Comparison of ENCODE assay signal across 19 cellular contexts in the genomic region with DNA sequence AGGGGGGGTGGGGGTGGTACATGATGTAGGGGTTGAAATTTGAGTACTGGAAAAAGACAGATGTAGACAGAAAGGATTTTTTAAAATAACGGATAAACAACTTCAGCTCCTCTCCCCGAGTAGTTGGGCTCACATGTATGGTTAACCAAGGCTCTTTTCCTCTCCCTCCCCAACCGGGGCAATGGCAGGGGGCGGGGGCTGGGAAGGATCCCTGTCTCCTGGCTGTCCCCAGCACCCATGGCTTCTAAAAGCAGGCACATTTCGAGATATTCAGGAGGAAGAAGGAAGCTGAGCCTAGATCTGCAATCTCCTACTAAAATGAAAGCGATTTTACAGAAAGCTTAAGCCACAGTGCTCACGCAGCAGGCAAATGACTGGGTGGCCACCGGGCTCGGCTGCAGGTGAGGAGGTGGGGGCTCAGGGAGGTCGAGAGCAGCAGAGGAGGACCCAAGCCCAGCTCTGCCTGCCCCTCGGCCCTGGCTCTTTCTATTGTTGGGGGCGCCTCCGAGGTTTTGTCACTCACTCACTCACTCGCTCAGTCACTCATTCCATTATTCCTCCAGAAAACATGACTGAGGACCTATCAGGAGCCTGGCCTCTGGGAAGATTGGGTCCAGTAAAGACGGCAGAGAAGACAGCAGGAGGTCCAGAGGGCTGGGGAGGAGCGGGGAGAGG.
DNase-seq lines count a peak whose midpoint lies in the region; ATAC-seq, FAIRE-seq and TF ChIP-seq lines count a peak whose summit lies in the region.
"Had no signal": no experiment of that assay in that cellular context is flagged by ENCODE, and none has a peak within 500 bp of the region (broad histone marks: within the 10 kb centered on the region; RNA-seq: fewer than 3 reads in every experiment).

No MANE protein-coding gene starts in this region.

- no peak for TF ChIP-seq CTCF in K562 (IDR thresholded peaks at IDR 0.05 in 2 of 3, conservative IDR thresholded peaks at IDR 0.05 in 1 of 3; ENCODE audit: insufficient read depth in 2 of 3, low read depth in 1 of 3, low read length in 3 of 3)
- no peak for TF ChIP-seq CTCF in upper lobe of left lung (IDR thresholded peaks at IDR 0.05)

- H3K4me3 Mint-ChIP-seq in activated T-cell treated with anti-CD3 and anti-CD28 coated beads, Interleukin-2, amount 50 U/mL, for 24 hours, result no peak overlapping the region

- peak overlapping the region in 1 of 2 experiments; percentile 39; a peak in 2 of 4 replicates for H3K9ac ChIP-seq in K562 (ENCODE audit: insufficient read depth in 1 of 2, low read depth in 2 of 2, low read length in 2 of 2)

- H3K27ac ChIP-seq in K562 (ENCODE audit: extremely low read depth, low read depth, low read length) (no peak overlapping the region), upper lobe of left lung (no peak overlapping the region)
- H3K27ac ChIP-seq: RWPE1 had no signal

- H3K4me1 Mint-ChIP-seq in activated T-cell treated with anti-CD3 and anti-CD28 coated beads, Interleukin-2, amount 50 U/mL, for 24 hours (ENCODE audit: low read depth), result no peaks in the 10 kb centered on the region

- no peaks in the 10 kb centered on the region for H3K36me3 Mint-ChIP-seq in activated T-cell treated with anti-CD3 and anti-CD28 coated beads, Interleukin-2, amount 50 U/mL, for 24 hours (ENCODE audit: low read depth)

- no TSS peak for BruUV-seq in K562 (replicated peaks; lab: Mats Ljungman, UMichigan)

- H3K36me3 ChIP-seq in K562 (ENCODE audit: control insufficient read depth, insufficient read depth, low read length), result no peaks in the 10 kb centered on the region
- no peaks in the 10 kb centered on the region for H3K36me3 ChIP-seq in upper lobe of left lung

- H3K4me2 ChIP-seq in K562 (ENCODE audit: insufficient read depth, low read length), result no peak overlapping the region

- TF ChIP-seq POLR2A in K562 (conservative IDR thresholded peaks at IDR 0.05), result no peak
- TF ChIP-seq POLR2A in upper lobe of left lung (IDR thresholded peaks at IDR 0.05), result no peak

- no peaks in the 10 kb centered on the region for H3K9me3 ChIP-seq in K562 (replicated peaks; ENCODE audit: control insufficient read depth, insufficient read depth, low read depth, low read length)
- H3K9me3 ChIP-seq in upper lobe of left lung, result no peaks in the 10 kb centered on the region

- H3K9me3 Mint-ChIP-seq in activated T-cell treated with anti-CD3 and anti-CD28 coated beads, Interleukin-2, amount 50 U/mL, for 24 hours, result no peaks in the 10 kb centered on the region

- 0 out of 2 replicates have a peak overlapping the region, but pooled peaks have one; percentile 5 for H2AFZ ChIP-seq in K562 (ENCODE audit: low read depth, low read length)

- H3K4me3 ChIP-seq in K562, result no peak overlapping the region
- no peak overlapping the region for H3K4me3 ChIP-seq in upper lobe of left lung

- peaks cover 0 to 24% of the 10 kb centered on the region in 2 experiments; a peak in 3 of 5 replicates for H3K27me3 ChIP-seq in K562 (ENCODE audit: control insufficient read depth in 2 of 2, insufficient read depth in 2 of 2, low read length in 2 of 2)
- no peaks in the 10 kb centered on the region for H3K27me3 ChIP-seq in upper lobe of left lung

- no peaks in the 10 kb centered on the region for H3K79me2 ChIP-seq in K562 (ENCODE audit: control insufficient read depth, insufficient read depth, low read length)

- in situ Hi-C loops in K562 (cut with MboI), result loop anchor here (25.0 kb wide), 1 partner anchor 1372 kb away; no protein-coding TSS in a partner anchor

- no peak for ATAC-seq in K562
- ATAC-seq in upper lobe of left lung (ENCODE audit: low FRiP score in 2 of 2), result no peak
- ATAC-seq in HG03521 (IDR thresholded peaks at IDR 0.05; ENCODE audit: unreplicated experiment), result no peak
- no peak for ATAC-seq in HG02840 (IDR thresholded peaks at IDR 0.05; ENCODE audit: low FRiP score, unreplicated experiment)
- ATAC-seq: PC-3 had no signal

- WGBS in K562 (ENCODE audit: insufficient coverage, low coverage, missing lambda C conversion rate), result 2% methylated on average over 15 of the region's 16 CpGs
- WGBS in upper lobe of left lung, 2 donors, result 60 to 71% methylated on average over 16 of the region's 16 CpGs

- H3K27me3 Mint-ChIP-seq in activated T-cell treated with anti-CD3 and anti-CD28 coated beads, Interleukin-2, amount 50 U/mL, for 24 hours, result peaks cover 4% of the 10 kb centered on the region

- CTCF ChIA-PET in K562 (lab: Yijun Ruan, JAX; ENCODE audit: low intra/inter-chr PET ratio), result no interaction called here

- POLR2A ChIA-PET in K562 (lab: Yijun Ruan, JAX), result interaction anchor here (0.6 to 1.2 kb wide), 3 partner anchors 128 to 1009 kb away, joined by 3 to 4 read pairs (median 3); no protein-coding TSS in a partner anchor

- intact Hi-C loops in K562 (cut with micrococcal nuclease), result no loop called here

- H3K27ac Mint-ChIP-seq in activated T-cell treated with anti-CD3 and anti-CD28 coated beads, Interleukin-2, amount 50 U/mL, for 24 hours, result no peak overlapping the region

- FAIRE-seq in K562 (lab: Jason Lieb, UNC), result no peak
- FAIRE-seq: GM12892 had no signal

- no peaks in the 10 kb centered on the region for H3K9me1 ChIP-seq in K562 (ENCODE audit: control insufficient read depth, insufficient read depth, low read length)

- TF ChIP-seq RAD21 in K562 (CRISPR knock-in tag; conservative IDR thresholded peaks at IDR 0.05 in 1 of 2, IDR thresholded peaks at IDR 0.05 in 1 of 2), result no peak

- TF ChIP-seq EP300 in K562 (IDR thresholded peaks at IDR 0.05; ENCODE audit: low read length) (no peak), upper lobe of left lung (IDR thresholded peaks at IDR 0.05) (no peak)

- H4K20me1 ChIP-seq in K562 (replicated peaks; ENCODE audit: control insufficient read depth, insufficient read depth, low read length), result no peaks in the 10 kb centered on the region

- H3K4me1 ChIP-seq in K562 (replicated peaks in 1 of 2; ENCODE audit: control insufficient read depth in 2 of 2, insufficient read depth in 2 of 2, low read length in 2 of 2) (no peaks in the 10 kb centered on the region; a peak in 3 of 5 replicates), upper lobe of left lung (no peaks in the 10 kb centered on the region)

- DNase-seq in activated T-cell treated with anti-CD3 and anti-CD28 coated beads, Interleukin-2, amount 50 U/mL, for 24 hours, result peak; percentile 5
- no peak for DNase-seq in activated T-cell treated with anti-CD3 and anti-CD28 coated beads, Interleukin-2, amount 50 U/mL, for 1 hour
- DNase-seq in K562 (ENCODE audit: extremely low read depth in 1 of 4, low spot score in 3 of 4) (no peak), mesenteric fat pad (ENCODE audit: low spot score) (peak; percentile 68), upper lobe of left lung (peak; percentile 3 to 41)
- no peak for DNase-seq in stimulated activated CD4-positive, alpha-beta T cell treated with anti-CD3 and anti-CD28 coated beads, Interleukin-4, amount 100 ng/mL, for 4 hours
- DNase-seq: C1 segment of cervical spinal cord, DMS 273 treated with DMSO at 0.1 percent for 48 hours, HCEC 1CT, KBM-7, NCI-H1417 treated with DMSO at 0.1 percent for 48 hours, NCI-H1930, NCI-H2171, NCI-H774, PC-3 had no signal

TF ChIP-seq in K562, 482 proteins besides CTCF, POLR2A, EP300 and RAD21:
- TF ChIP-seq ZKSCAN1 (IDR thresholded peaks at IDR 0.05; ENCODE audit: low read depth, low read length) (no peak), FOXP1 (CRISPR knock-in tag; IDR thresholded peaks at IDR 0.05) (no peak), TAF15 (IDR thresholded peaks at IDR 0.05; ENCODE audit: low read depth, low read length) (no peak), SAP30 (IDR thresholded peaks at IDR 0.05; ENCODE audit: borderline replicate concordance, insufficient read depth, low read depth, low read length, poor library complexity, severe bottlenecking) (no peak), ASH1L (IDR thresholded peaks at IDR 0.05; ENCODE audit: borderline replicate concordance, low read depth, partially characterized antibody) (no peak), FOXJ2 (tag; IDR thresholded peaks at IDR 0.05) (no peak), RB1 (IDR thresholded peaks at IDR 0.05; ENCODE audit: low read depth) (no peak)

Comparison
In these comparisons a context has a peak if more than half of its experiments do, and no peak if none do; other contexts are left out.
1. DNase-seq: peak in activated T-cell treated with anti-CD3 and anti-CD28 coated beads, Interleukin-2, amount 50 U/mL, for 24 hours (single experiment), mesenteric fat pad (single experiment) and upper lobe of left lung (2 of 2); none in activated T-cell treated with anti-CD3 and anti-CD28 coated beads, Interleukin-2, amount 50 U/mL, for 1 hour (single experiment), K562 (0 of 4) and stimulated activated CD4-positive, alpha-beta T cell treated with anti-CD3 and anti-CD28 coated beads, Interleukin-4, amount 100 ng/mL, for 4 hours (0 of 2).